In the genomic region with DNA sequence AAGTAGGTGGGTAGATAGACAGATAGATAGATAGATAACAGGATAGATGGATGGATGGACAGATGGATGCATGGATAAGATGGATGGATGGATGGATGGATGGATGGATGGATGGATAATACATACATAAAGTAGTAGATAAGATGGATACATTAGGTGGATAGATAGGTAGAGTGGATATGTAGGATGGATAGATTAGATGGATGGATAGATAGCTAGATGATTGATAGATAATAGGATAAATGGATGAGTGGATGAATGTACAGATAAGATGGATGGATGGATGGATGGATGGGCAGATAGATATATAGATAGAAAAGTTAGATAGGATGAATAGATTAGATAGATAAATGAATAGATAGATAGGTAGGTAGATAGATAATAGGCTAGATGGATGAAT, we compare ENCODE assay signal across 35 cellular contexts. TPM values are rescaled to one million over a fixed set of nuclear protein-coding genes. Genes with fewer than 3 reads are reported as not detected.
"Had no signal": no experiment of that assay in that cellular context is flagged by ENCODE, and none has a peak within 500 bp of the region (broad histone marks: within the 10 kb centered on the region; RNA-seq: fewer than 3 reads in every experiment).

No MANE protein-coding gene starts in this region.

- H3K9me3 Mint-ChIP-seq: activated CD4-positive, alpha-beta memory T cell treated with anti-CD3 and anti-CD28 coated beads for 36 hours; activated naive CD4-positive, alpha-beta T cell treated with anti-CD3 and anti-CD28 coated beads, Interleukin-2, amount 10 ng/mL, durations not matched to agents 7 days and 5 days; activated naive CD4-positive, alpha-beta T cell treated with anti-CD3 and anti-CD28 coated beads, Interleukin-2, amount 50 U/mL, for 72 hours; activated naive CD8-positive, alpha-beta T cell treated with anti-CD3 and anti-CD28 coated beads, Interleukin-2, amount 10 ng/mL, durations not matched to agents 7 days and 5 days; activated T-helper 1 cell treated with anti-CD3 and anti-CD28 coated beads, Interleukin-12 subunit alpha, Interleukin-12 subunit beta, Interleukin-2, Interleukin-4 antibody, amounts not matched to agents 30 ng/mL and 10 ng/mL and 1 ng/mL, durations not matched to agents 14 hours and 24 hours and 36 hours; central memory CD8-positive, alpha-beta T cell; dendritic cell treated with granulocyte-macrophage colony-stimulating factor and Interleukin-4, amounts not matched to agents 40 ng/mL and 50 ng/mL, for 4 days; effector memory CD8-positive, alpha-beta T cell had no signal

- H3K4me3 ChIP-seq: coronary artery, dorsolateral prefrontal cortex, esophagus muscularis mucosa, gastroesophageal sphincter had no signal

- H3K9me3 ChIP-seq: esophagus muscularis mucosa had no signal

- H3K27me3 Mint-ChIP-seq: activated CD4-positive, alpha-beta T cell treated with anti-CD3 and anti-CD28 coated beads, Interleukin-2, amount 10 ng/mL, durations not matched to agents 24 days and 14 days; activated CD8-positive, alpha-beta memory T cell treated with anti-CD3 and anti-CD28 coated beads, Interleukin-2, amount 10 ng/mL, durations not matched to agents 7 days and 5 days had no signal

- H3K27me3 ChIP-seq: brain microvascular endothelial cell, foreskin keratinocyte had no signal

- H3K4me3 Mint-ChIP-seq: activated CD4-positive, alpha-beta memory T cell treated with anti-CD3 and anti-CD28 coated beads for 36 hours; activated CD4-positive, alpha-beta T cell treated with anti-CD3 and anti-CD28 coated beads for 36 hours; activated CD4-positive, alpha-beta T cell treated with anti-CD3 and anti-CD28 coated beads, Interleukin-2, amount 10 ng/mL, durations not matched to agents 24 days and 14 days; activated CD8-positive, alpha-beta memory T cell treated with anti-CD3 and anti-CD28 coated beads, Interleukin-2, amount 10 ng/mL, durations not matched to agents 7 days and 5 days; activated CD8-positive, alpha-beta T cell treated with anti-CD3 and anti-CD28 coated beads, Interleukin-2, amount 10 ng/mL, durations not matched to agents 7 days and 5 days; activated naive CD4-positive, alpha-beta T cell treated with anti-CD3 and anti-CD28 coated beads, Interleukin-2, amount 10 ng/mL, durations not matched to agents 7 days and 5 days; activated naive CD8-positive, alpha-beta T cell treated with anti-CD3 and anti-CD28 coated beads, Interleukin-2, amount 10 ng/mL, durations not matched to agents 7 days and 5 days; activated T-helper 1 cell treated with anti-CD3 and anti-CD28 coated beads, Interleukin-12 subunit alpha, Interleukin-12 subunit beta, Interleukin-2, Interleukin-4 antibody, amounts not matched to agents 30 ng/mL and 10 ng/mL and 1 ng/mL, durations not matched to agents 14 hours and 24 hours and 36 hours; central memory CD8-positive, alpha-beta T cell; dendritic cell treated with granulocyte-macrophage colony-stimulating factor and Interleukin-4, amounts not matched to agents 40 ng/mL and 50 ng/mL, for 4 days; effector memory CD8-positive, alpha-beta T cell had no signal

- H3K36me3 ChIP-seq: brain microvascular endothelial cell, esophagus muscularis mucosa, gastroesophageal sphincter had no signal

- ATAC-seq: activated CD4-positive, alpha-beta T cell treated with anti-CD3 and anti-CD28 coated beads for 36 hours; activated CD8-positive, alpha-beta memory T cell treated with anti-CD3 and anti-CD28 coated beads, Interleukin-2, amount 10 ng/mL, durations not matched to agents 7 days and 5 days; activated CD8-positive, alpha-beta T cell treated with anti-CD3 and anti-CD28 coated beads, Interleukin-2, amount 10 ng/mL, durations not matched to agents 7 days and 5 days; effector memory CD8-positive, alpha-beta T cell; foreskin keratinocyte; gastroesophageal sphincter had no signal

- H3K27ac Mint-ChIP-seq: activated CD4-positive, alpha-beta memory T cell treated with anti-CD3 and anti-CD28 coated beads for 36 hours; activated CD4-positive, alpha-beta T cell treated with anti-CD3 and anti-CD28 coated beads for 36 hours; activated CD4-positive, alpha-beta T cell treated with anti-CD3 and anti-CD28 coated beads, Interleukin-2, amount 10 ng/mL, durations not matched to agents 24 days and 14 days; activated CD8-positive, alpha-beta memory T cell treated with anti-CD3 and anti-CD28 coated beads, Interleukin-2, amount 10 ng/mL, durations not matched to agents 7 days and 5 days; activated CD8-positive, alpha-beta T cell treated with anti-CD3 and anti-CD28 coated beads, Interleukin-2, amount 10 ng/mL, durations not matched to agents 7 days and 5 days; activated naive CD4-positive, alpha-beta T cell treated with anti-CD3 and anti-CD28 coated beads, Interleukin-2, amount 10 ng/mL, durations not matched to agents 7 days and 5 days; activated naive CD4-positive, alpha-beta T cell treated with anti-CD3 and anti-CD28 coated beads, Interleukin-2, amount 50 U/mL, for 72 hours; activated naive CD8-positive, alpha-beta T cell treated with anti-CD3 and anti-CD28 coated beads, Interleukin-2, amount 10 ng/mL, durations not matched to agents 7 days and 5 days; activated T-helper 1 cell treated with anti-CD3 and anti-CD28 coated beads, Interleukin-12 subunit alpha, Interleukin-12 subunit beta, Interleukin-2, Interleukin-4 antibody, amounts not matched to agents 30 ng/mL and 10 ng/mL and 1 ng/mL, durations not matched to agents 14 hours and 24 hours and 36 hours; dendritic cell treated with granulocyte-macrophage colony-stimulating factor and Interleukin-4, amounts not matched to agents 40 ng/mL and 50 ng/mL, for 4 days; effector memory CD8-positive, alpha-beta T cell had no signal

- H3K27ac ChIP-seq: brain microvascular endothelial cell, coronary artery, esophagus muscularis mucosa, foreskin keratinocyte, gastroesophageal sphincter had no signal

- H3K4me1 ChIP-seq: foreskin keratinocyte had no signal

- DNase-seq: activated CD4-positive, alpha-beta memory T cell treated with anti-CD3 and anti-CD28 coated beads for 36 hours; activated CD4-positive, alpha-beta T cell treated with anti-CD3 and anti-CD28 coated beads for 36 hours; activated CD4-positive, alpha-beta T cell treated with anti-CD3 and anti-CD28 coated beads, Interleukin-2, amount 10 ng/mL, durations not matched to agents 24 days and 14 days; activated CD4-positive, CD25-positive, alpha-beta regulatory T cell; activated CD4-positive, CD25-positive, alpha-beta regulatory T cell treated with anti-CD3 and anti-CD28 coated beads, Interleukin-2, amount 50 U/mL, for 72 hours; activated CD8-positive, alpha-beta memory T cell treated with anti-CD3 and anti-CD28 coated beads, Interleukin-2, amount 10 ng/mL, durations not matched to agents 7 days and 5 days; activated CD8-positive, alpha-beta memory T cell treated with anti-CD3 and anti-CD28 coated beads, Interleukin-2, amount 50 U/mL, for 4 hours; activated CD8-positive, alpha-beta T cell treated with anti-CD3 and anti-CD28 coated beads, Interleukin-2, amount 10 ng/mL, durations not matched to agents 7 days and 5 days; activated gamma-delta T cell; activated naive CD4-positive, alpha-beta T cell; activated naive CD4-positive, alpha-beta T cell treated with anti-CD3 and anti-CD28 coated beads, Interleukin-2, amount 10 ng/mL, durations not matched to agents 7 days and 5 days; activated naive CD8-positive, alpha-beta T cell treated with anti-CD3 and anti-CD28 coated beads, Interleukin-2, amount 10 ng/mL, durations not matched to agents 7 days and 5 days; activated T-cell treated with anti-CD3 and anti-CD28 coated beads, Interleukin-2, amount 50 U/mL, for 1 hour; activated T-cell treated with anti-CD3 and anti-CD28 coated beads, Interleukin-2, amount 50 U/mL, for 48 hours; amniotic stem cell; anterior cingulate cortex; brain microvascular endothelial cell; dorsolateral prefrontal cortex; effector memory CD8-positive, alpha-beta T cell; foreskin keratinocyte; T-helper 2 cell had no signal

- FAIRE-seq: astrocyte, bronchial epithelial cell had no signal

- H3K4me1 Mint-ChIP-seq: activated CD8-positive, alpha-beta memory T cell treated with anti-CD3 and anti-CD28 coated beads, Interleukin-2, amount 10 ng/mL, durations not matched to agents 7 days and 5 days; activated naive CD4-positive, alpha-beta T cell treated with anti-CD3 and anti-CD28 coated beads, Interleukin-2, amount 10 ng/mL, durations not matched to agents 7 days and 5 days had no signal

- H3K36me3 Mint-ChIP-seq: activated CD4-positive, alpha-beta memory T cell treated with anti-CD3 and anti-CD28 coated beads for 36 hours; activated CD8-positive, alpha-beta memory T cell treated with anti-CD3 and anti-CD28 coated beads, Interleukin-2, amount 10 ng/mL, durations not matched to agents 7 days and 5 days; activated naive CD4-positive, alpha-beta T cell treated with anti-CD3 and anti-CD28 coated beads, Interleukin-2, amount 10 ng/mL, durations not matched to agents 7 days and 5 days; activated naive CD4-positive, alpha-beta T cell treated with anti-CD3 and anti-CD28 coated beads, Interleukin-2, amount 50 U/mL, for 72 hours; activated naive CD8-positive, alpha-beta T cell treated with anti-CD3 and anti-CD28 coated beads, Interleukin-2, amount 10 ng/mL, durations not matched to agents 7 days and 5 days had no signal

RNA-seq across cellular contexts. Expression of gene CYP4F3, which starts 2.1 kb away (rescaled TPM):
- total RNA-seq: activated CD4-positive, alpha-beta memory T cell treated with anti-CD3 and anti-CD28 coated beads for 36 hours; activated CD4-positive, alpha-beta T cell treated with anti-CD3 and anti-CD28 coated beads, Interleukin-2, amount 10 ng/mL, durations not matched to agents 24 days and 14 days; activated CD8-positive, alpha-beta T cell treated with anti-CD3 and anti-CD28 coated beads, Interleukin-2, amount 10 ng/mL, durations not matched to agents 7 days and 5 days; activated naive CD8-positive, alpha-beta T cell treated with anti-CD3 and anti-CD28 coated beads, Interleukin-2, amount 10 ng/mL, durations not matched to agents 7 days and 5 days; activated T-helper 1 cell treated with anti-CD3 and anti-CD28 coated beads, Interleukin-12 subunit alpha, Interleukin-12 subunit beta, Interleukin-2, Interleukin-4 antibody, amounts not matched to agents 30 ng/mL and 10 ng/mL and 1 ng/mL, durations not matched to agents 14 hours and 24 hours and 36 hours; astrocyte; glomerular endothelial cell; T-helper 1 cell treated with Interleukin-12 subunit alpha and Interleukin-12 subunit beta and Interleukin-4 antibody, amounts not matched to agents 30 ng/mL and 1 ng/mL, for 36 hours had no signal

RNA-seq across cellular contexts. Expression of gene CYP4F8, which starts 27.8 kb away (rescaled TPM):
- total RNA-seq: activated CD4-positive, alpha-beta memory T cell treated with anti-CD3 and anti-CD28 coated beads for 36 hours; activated CD4-positive, alpha-beta T cell treated with anti-CD3 and anti-CD28 coated beads for 36 hours; activated CD4-positive, alpha-beta T cell treated with anti-CD3 and anti-CD28 coated beads, Interleukin-2, amount 10 ng/mL, durations not matched to agents 24 days and 14 days; activated CD8-positive, alpha-beta memory T cell treated with anti-CD3 and anti-CD28 coated beads for 36 hours; activated CD8-positive, alpha-beta memory T cell treated with anti-CD3 and anti-CD28 coated beads, Interleukin-2, amount 10 ng/mL, durations not matched to agents 7 days and 5 days; activated CD8-positive, alpha-beta T cell treated with anti-CD3 and anti-CD28 coated beads, Interleukin-2, amount 10 ng/mL, durations not matched to agents 7 days and 5 days; activated naive CD4-positive, alpha-beta T cell treated with anti-CD3 and anti-CD28 coated beads, Interleukin-2, amount 50 U/mL, for 72 hours; activated naive CD8-positive, alpha-beta T cell treated with anti-CD3 and anti-CD28 coated beads, Interleukin-2, amount 10 ng/mL, durations not matched to agents 7 days and 5 days; activated T-helper 1 cell treated with anti-CD3 and anti-CD28 coated beads, Interleukin-12 subunit alpha, Interleukin-12 subunit beta, Interleukin-2, Interleukin-4 antibody, amounts not matched to agents 30 ng/mL and 10 ng/mL and 1 ng/mL, durations not matched to agents 14 hours and 24 hours and 36 hours; astrocyte; bronchial epithelial cell; cardiac septum; cerebellum; esophagus muscularis mucosa; foreskin keratinocyte; gastroesophageal sphincter; glomerular endothelial cell; T-helper 1 cell treated with Interleukin-12 subunit alpha and Interleukin-12 subunit beta and Interleukin-4 antibody, amounts not matched to agents 30 ng/mL and 1 ng/mL, for 36 hours had no signal
- polyA plus RNA-seq: foreskin keratinocyte had no signal

RNA-seq across cellular contexts. Expression of gene CYP4F12, which starts 30.1 kb away (rescaled TPM):
- total RNA-seq: activated CD4-positive, alpha-beta T cell treated with anti-CD3 and anti-CD28 coated beads for 36 hours; activated CD4-positive, alpha-beta T cell treated with anti-CD3 and anti-CD28 coated beads, Interleukin-2, amount 10 ng/mL, durations not matched to agents 24 days and 14 days; activated CD8-positive, alpha-beta T cell treated with anti-CD3 and anti-CD28 coated beads, Interleukin-2, amount 10 ng/mL, durations not matched to agents 7 days and 5 days; activated T-helper 1 cell treated with anti-CD3 and anti-CD28 coated beads, Interleukin-12 subunit alpha, Interleukin-12 subunit beta, Interleukin-2, Interleukin-4 antibody, amounts not matched to agents 30 ng/mL and 10 ng/mL and 1 ng/mL, durations not matched to agents 14 hours and 24 hours and 36 hours; astrocyte; glomerular endothelial cell; T-helper 1 cell treated with Interleukin-12 subunit alpha and Interleukin-12 subunit beta and Interleukin-4 antibody, amounts not matched to agents 30 ng/mL and 1 ng/mL, for 36 hours had no signal
